In genomic region chr9:69003051-69003450, GRCh38 we compare ENCODE assay signal across 12 cellular contexts. TPM values are rescaled to one million over a fixed set of nuclear protein-coding genes. Genes with fewer than 3 reads are reported as not detected.
"Had no signal": no experiment of that assay in that cellular context is flagged by ENCODE, and none has a peak within 500 bp of the region (broad histone marks: within the 10 kb centered on the region; RNA-seq: fewer than 3 reads in every experiment).

No MANE protein-coding gene starts in this region.

- H3K4me3 ChIP-seq: GM23248, HAP-1 had no signal

- ATAC-seq: HCT116, HepG2 had no signal

- H3K9me3 Mint-ChIP-seq: HFFc6, IgD-negative memory B cell had no signal

- H3K27me3 Mint-ChIP-seq: IgD-negative memory B cell had no signal

- H3K9ac ChIP-seq: GM23248 had no signal

- DNase-seq: GM23248, GOT3, H7, HFFc6, KG1 had no signal

- H3K4me1 ChIP-seq: HAP-1 had no signal

- H3K9me3 ChIP-seq: HAP-1 had no signal

- H2AFZ ChIP-seq: GM23248 had no signal

- H3K27ac ChIP-seq: GM23248, HL-60 had no signal

- H3K4me3 Mint-ChIP-seq: HFFc6, IgD-negative memory B cell had no signal

- H3K27ac Mint-ChIP-seq: HFFc6 had no signal

- H3K36me3 ChIP-seq: HAP-1 had no signal

RNA-seq across cellular contexts. Expression of gene PRKACG, which starts 10.9 kb away (rescaled TPM):
- total RNA-seq: GM23248, H4, H7, HepG2, HFFc6, HT1080 had no signal
- polyA plus RNA-seq: GM23248, HepG2, IgD-negative memory B cell had no signal
